8 cellular contexts compared by ENCODE assay signal in the genomic region with DNA sequence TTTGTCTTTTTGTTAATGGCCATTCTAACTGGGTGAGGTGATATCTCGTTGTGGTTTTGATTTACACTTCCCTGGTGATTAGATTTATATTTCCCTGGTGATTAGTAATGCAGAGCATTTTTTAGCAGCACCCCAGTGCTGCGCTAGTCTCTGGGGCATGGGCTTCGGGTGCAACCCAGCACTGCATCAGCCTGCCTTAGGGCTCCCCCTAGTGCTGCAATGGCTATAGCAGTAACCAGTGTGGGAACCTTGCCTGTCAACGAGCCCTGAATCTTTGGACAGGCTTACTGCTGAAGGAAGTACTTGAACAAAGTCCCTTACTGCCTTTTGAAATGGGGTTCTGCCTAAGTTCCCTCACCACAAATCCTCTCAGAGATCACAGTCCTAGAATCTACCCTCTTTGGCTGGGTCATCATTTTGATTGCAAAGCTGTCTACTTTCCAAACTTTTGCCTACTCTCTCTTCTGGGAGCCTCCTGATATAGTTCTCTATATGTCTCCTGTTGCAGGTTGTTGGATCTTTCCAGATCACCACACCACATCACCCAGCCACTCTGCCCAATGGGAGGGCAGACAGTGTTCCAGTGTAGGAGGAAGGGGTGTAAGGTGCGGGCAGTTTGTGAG.
A peak's percentile ranks its signal among the peaks of the same experiment; 100 is the strongest.
DNase-seq lines count a peak whose midpoint lies in the region; ATAC-seq and TF ChIP-seq lines count a peak whose summit lies in the region.

No MANE protein-coding gene starts in this region.

- no peak for TF ChIP-seq POLR2A in sigmoid colon (IDR thresholded peaks at IDR 0.05)

- no peaks in the 10 kb centered on the region for H3K36me3 ChIP-seq in left ventricle myocardium inferior
- H3K36me3 ChIP-seq in sigmoid colon, result no peaks in the 10 kb centered on the region

- ATAC-seq in GM21737 (IDR thresholded peaks at IDR 0.05; ENCODE audit: unreplicated experiment), result peak; percentile 99

- no peak for TF ChIP-seq EP300 in sigmoid colon (IDR thresholded peaks at IDR 0.05)

- H3K4me1 ChIP-seq in left ventricle myocardium inferior, result peaks cover 6% of the 10 kb centered on the region
- H3K4me1 ChIP-seq in sigmoid colon, result peaks cover 0 to 25% (median 19%) of the 10 kb centered on the region in 4 donors

- H3K4me1 Mint-ChIP-seq in activated naive CD8-positive, alpha-beta T cell treated with anti-CD3 and anti-CD28 coated beads for 36 hours, result peaks cover 5% of the 10 kb centered on the region

- H3K9me3 ChIP-seq in left ventricle myocardium inferior (replicated peaks), result no peaks in the 10 kb centered on the region
- H3K9me3 ChIP-seq in sigmoid colon, result no peaks in the 10 kb centered on the region

- H3K27me3 Mint-ChIP-seq in activated naive CD8-positive, alpha-beta T cell treated with anti-CD3 and anti-CD28 coated beads for 36 hours, result no peaks in the 10 kb centered on the region

- H3K4me3 Mint-ChIP-seq in activated naive CD8-positive, alpha-beta T cell treated with anti-CD3 and anti-CD28 coated beads for 36 hours, result no peak overlapping the region

- TF ChIP-seq CTCF in left ventricle myocardium inferior (IDR thresholded peaks at IDR 0.05; ENCODE audit: borderline replicate concordance) (peak; percentile 84), sigmoid colon (IDR thresholded peaks at IDR 0.05) (peak; percentile 39 to 66 (median 56))

- H3K27me3 ChIP-seq in left ventricle myocardium inferior (ENCODE audit: low read depth) (no peaks in the 10 kb centered on the region), sigmoid colon (no peaks in the 10 kb centered on the region)

- 24 to 38% methylated on average over 5 of the region's 5 CpGs for WGBS in sigmoid colon, 2 donors

- intact Hi-C loops in left ventricle myocardium inferior (cut with micrococcal nuclease), result loop anchor here (5.0 kb wide), 1 partner anchor 928 kb away; no protein-coding TSS in a partner anchor
- intact Hi-C loops in sigmoid colon (cut with DNase I), result loop anchor here (1.0 to 5.0 kb wide), 2 partner anchors 64 to 567 kb away; a partner anchor contains a TSS

- DNase-seq in GM04504 (ENCODE audit: low read depth) (peak; percentile 19), SK-N-DZ (ENCODE audit: low spot score) (peak; percentile 55), left ventricle myocardium inferior (peak; percentile 43), sigmoid colon (peak; percentile 77), mesenteric fat pad (ENCODE audit: low spot score) (no peak)
- DNase-seq in Jurkat, Clone E6-1 (ENCODE audit: low read depth, low spot score), result peak; percentile 41
- DNase-seq in activated naive CD8-positive, alpha-beta T cell treated with anti-CD3 and anti-CD28 coated beads for 36 hours, result peak; percentile 77

- no peaks in the 10 kb centered on the region for H3K36me3 Mint-ChIP-seq in activated naive CD8-positive, alpha-beta T cell treated with anti-CD3 and anti-CD28 coated beads for 36 hours

- H3K4me3 ChIP-seq in Jurkat, Clone E6-1 (ENCODE audit: low read length), result no peak overlapping the region
- no peak overlapping the region for H3K4me3 ChIP-seq in left ventricle myocardium inferior
- no peak overlapping the region for H3K4me3 ChIP-seq in sigmoid colon

- H3K27ac ChIP-seq in left ventricle myocardium inferior (replicated peaks) (no peak overlapping the region), sigmoid colon (peak overlapping the region in 3 of 4 donors; percentile 12 to 67 (median 55))

- H3K9me3 Mint-ChIP-seq in activated naive CD8-positive, alpha-beta T cell treated with anti-CD3 and anti-CD28 coated beads for 36 hours, result no peaks in the 10 kb centered on the region

- no peak overlapping the region for H3K27ac Mint-ChIP-seq in activated naive CD8-positive, alpha-beta T cell treated with anti-CD3 and anti-CD28 coated beads for 36 hours
